ENCODE assay signal across 20 cellular contexts in genomic region chr22:45540122-45540521, GRCh38. TPM values are rescaled to one million over a fixed set of nuclear protein-coding genes. Genes with fewer than 3 reads are reported as not detected.
DNase-seq lines count a peak whose midpoint lies in the region; ATAC-seq and TF ChIP-seq lines count a peak whose summit lies in the region.
"Had no signal": no experiment of that assay in that cellular context is flagged by ENCODE, and none has a peak within 500 bp of the region (broad histone marks: within the 10 kb centered on the region; RNA-seq: fewer than 3 reads in every experiment).

No MANE protein-coding gene starts in this region.

- ATAC-seq in gastroesophageal sphincter: no peak
- ATAC-seq: GM23338 had no signal

- POLR2A ChIA-PET in RWPE1 (lab: Yijun Ruan, JAX; ENCODE audit: low non-redundant PET): no interaction called here

- CTCF ChIA-PET in RWPE1 (lab: Yijun Ruan, JAX): interaction anchor here (0.6 kb wide), 1 partner anchor 83 kb away, joined by 3 read pairs; no protein-coding TSS in a partner anchor

- peak overlapping the region; percentile 97 for H3K27ac ChIP-seq in RWPE1
- H3K27ac ChIP-seq in gastroesophageal sphincter: peak overlapping the region in 2 of 4 donors; percentile 1 to 51
- H3K27ac ChIP-seq in uterus: peak overlapping the region in 1 of 2 donors; percentile 30
- H3K27ac ChIP-seq: SK-N-MC had no signal

- no peak overlapping the region for H3K4me3 ChIP-seq in fibroblast of villous mesenchyme (ENCODE audit: low read depth, low read length)
- H3K4me3 ChIP-seq in gastroesophageal sphincter: no peak overlapping the region
- H3K4me3 ChIP-seq in uterus: no peak overlapping the region
- H3K4me3 ChIP-seq: GM23338, HAP-1, SK-N-MC had no signal

- H3K36me3 ChIP-seq in gastroesophageal sphincter (peaks cover 0 to 44% of the 10 kb centered on the region in 2 donors), uterus (no peaks in the 10 kb centered on the region)

- H3K27me3 ChIP-seq in gastroesophageal sphincter (no peaks in the 10 kb centered on the region), uterus (no peaks in the 10 kb centered on the region)

- DNase-seq in ACHN (peak; percentile 13), RWPE1 (ENCODE audit: low spot score) (no peak), fibroblast of villous mesenchyme (ENCODE audit: low read depth) (peak; percentile 57), renal cortical epithelial cell (ENCODE audit: low read depth) (peak; percentile 16), NK-92 (lab: John Stamatoyannopoulos, UW; ENCODE audit: unreplicated experiment) (no peak), uterus (no peak)
- DNase-seq: CD4-positive, alpha-beta T cell; COR-L47; DMS 273 treated with DMSO at 0.1 percent for 48 hours; MV-4-11; NCI-H1105 treated with DMSO at 0.1 percent for 48 hours; NCI-H2029 treated with DMSO at 0.1 percent for 48 hours; NCI-H2171; NCI-H524 treated with DMSO at 0.1 percent for 48 hours; SHP77 treated with DMSO at 0.1 percent for 48 hours; SW 1271 had no signal

- no peak for TF ChIP-seq CTCF in RWPE1 (conservative IDR thresholded peaks at IDR 0.05; ENCODE audit: low read depth)
- TF ChIP-seq CTCF in fibroblast of villous mesenchyme (IDR thresholded peaks at IDR 0.05; ENCODE audit: insufficient read depth, low read depth, low read length): no peak
- no peak for TF ChIP-seq CTCF in gastroesophageal sphincter (IDR thresholded peaks at IDR 0.05)
- no peak for TF ChIP-seq CTCF in uterus (IDR thresholded peaks at IDR 0.05)

- intact Hi-C loops in uterus (cut with DNase I; ENCODE audit: low total_unique reads): no loop called here

- H3K4me1 ChIP-seq in gastroesophageal sphincter (peaks cover 3 to 53% (median 27%) of the 10 kb centered on the region in 3 donors), uterus (peaks cover 0 to 18% of the 10 kb centered on the region in 2 donors)
- H3K4me1 ChIP-seq: HAP-1 had no signal

- H3K9me3 ChIP-seq in gastroesophageal sphincter (no peaks in the 10 kb centered on the region), uterus (no peaks in the 10 kb centered on the region)
- H3K9me3 ChIP-seq: HAP-1 had no signal

- TF ChIP-seq POLR2A in gastroesophageal sphincter (IDR thresholded peaks at IDR 0.05): no peak
- TF ChIP-seq POLR2A in uterus (IDR thresholded peaks at IDR 0.05): no peak

- WGBS in gastroesophageal sphincter (ENCODE audit: low coverage in 1 of 2), 2 donors: 73% methylated on average over 8 of the region's 8 CpGs; no CpG with 5 or more reads in 1 of the 2 donors

- in situ Hi-C loops in ACHN (cut with HindIII; ENCODE audit: low pct_ligation_motif_present, low pct_unique_long_range_greater_than_20kb, low sequenced_read_pairs): no loop called here

- no peak for TF ChIP-seq EP300 in gastroesophageal sphincter (IDR thresholded peaks at IDR 0.05)

RNA-seq across cellular contexts. Expression of gene FBLN1, which starts 37.4 kb away (rescaled TPM):
- 102 and 256 TPM in 2 replicates for total RNA-seq in fibroblast of villous mesenchyme
- total RNA-seq in renal cortical epithelial cell: 17.1 TPM in 1 of 2 replicates, not detected in the other
- total RNA-seq in gastroesophageal sphincter: 100 to 1,000 TPM; 241 to 597 (median 382) TPM
- total RNA-seq in uterus: 100 to 1,000 TPM; 388 to 644 (median 479) TPM
- total RNA-seq: CD4-positive, alpha-beta T cell had no signal

Comparison
In these comparisons a context has a peak if more than half of its experiments do, and no peak if none do; other contexts are left out.
1. DNase-seq: peak in ACHN (single experiment), fibroblast of villous mesenchyme (single experiment) and renal cortical epithelial cell (single experiment); none in RWPE1 (single experiment), NK-92 (single experiment) and uterus (0 of 2).